24 cellular contexts compared by ENCODE assay signal in the genomic region with DNA sequence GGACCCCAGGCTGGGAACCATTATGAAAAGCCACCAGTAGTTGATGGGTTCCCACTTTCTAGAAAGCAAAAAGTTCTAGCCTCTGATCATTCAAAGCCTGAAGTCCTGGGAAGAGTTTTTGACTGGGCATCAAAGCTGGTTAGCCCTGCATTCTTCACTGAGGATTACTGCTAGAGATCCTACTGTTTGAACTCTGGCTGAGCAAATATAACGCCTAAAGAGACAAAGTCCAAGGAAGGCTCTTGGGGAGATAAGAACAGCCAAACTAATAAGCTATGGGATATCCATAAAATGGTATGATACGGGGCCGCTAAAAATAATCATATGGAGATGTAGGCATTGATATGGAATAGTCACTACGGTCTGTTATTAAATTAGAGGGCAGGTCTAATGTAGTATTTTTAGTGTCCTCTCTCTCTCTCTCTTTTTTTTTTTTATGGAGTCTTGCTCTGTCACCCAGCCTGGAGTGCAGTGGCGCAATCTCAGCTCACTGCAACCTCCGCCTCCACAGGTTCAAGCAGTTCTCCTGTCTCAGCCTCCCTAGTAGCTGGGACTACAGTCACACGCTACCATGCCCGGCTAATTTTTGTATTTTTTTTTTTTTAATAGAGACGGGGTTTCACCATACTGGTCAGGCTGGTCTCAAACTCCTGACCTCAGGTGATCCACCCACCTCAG.
"Had no signal": no experiment of that assay in that cellular context is flagged by ENCODE, and none has a peak within 500 bp of the region (broad histone marks: within the 10 kb centered on the region; RNA-seq: fewer than 3 reads in every experiment).

No MANE protein-coding gene starts in this region.

- H3K36me3 ChIP-seq: cardiac muscle cell, left ventricle myocardium inferior, right atrium auricular region, thyroid gland had no signal

- H3K9me3 ChIP-seq: body of pancreas, left ventricle myocardium inferior, psoas muscle, right atrium auricular region, thyroid gland had no signal

- H3K4me1 Mint-ChIP-seq: activated naive CD4-positive, alpha-beta T cell treated with anti-CD3 and anti-CD28 coated beads, Interleukin-2, amount 50 U/mL, for 24 hours had no signal

- H3K27me3 Mint-ChIP-seq: activated CD4-positive, alpha-beta T cell treated with anti-CD3 and anti-CD28 coated beads, Interleukin-2, amount 10 ng/mL, durations not matched to agents 24 days and 14 days; activated naive CD4-positive, alpha-beta T cell treated with anti-CD3 and anti-CD28 coated beads, Interleukin-2, amount 50 U/mL, for 24 hours; stimulated activated naive CD8-positive, alpha-beta T cell treated with anti-CD3 and anti-CD28 coated beads, Interleukin-15, Interleukin-2, amounts not matched to agents 100 ng/mL and 50 ng/mL, for 24 hours had no signal

- H3K27ac ChIP-seq: cardiac muscle cell, left ventricle myocardium inferior, psoas muscle, right atrium auricular region, thyroid gland had no signal

- H3K4me1 ChIP-seq: left ventricle myocardium inferior, psoas muscle, right atrium auricular region, thyroid gland had no signal

- H3K27me3 ChIP-seq: body of pancreas, cardiac muscle cell, right atrium auricular region, thyroid gland had no signal

- ATAC-seq: activated CD4-positive, CD25-positive, alpha-beta regulatory T cell treated with anti-CD3 and anti-CD28 coated beads, Interleukin-2, amount 50 U/mL, for 24 hours; activated CD8-positive, alpha-beta T cell treated with anti-CD3 and anti-CD28 coated beads, Interleukin-2, amount 10 ng/mL, durations not matched to agents 7 days and 5 days; body of pancreas; psoas muscle had no signal

- DNase-seq: activated CD4-positive, alpha-beta T cell treated with anti-CD3 and anti-CD28 coated beads, Interleukin-2, amount 10 ng/mL, durations not matched to agents 24 days and 14 days; activated CD8-positive, alpha-beta T cell treated with anti-CD3 and anti-CD28 coated beads, Interleukin-2, amount 10 ng/mL, durations not matched to agents 7 days and 5 days; activated gamma-delta T cell; anterior cingulate cortex; body of pancreas; erythroblast; foreskin fibroblast; immature natural killer cell; left ventricle myocardium inferior; mammary epithelial cell; nephron progenitor cell; psoas muscle; stimulated activated CD4-positive, alpha-beta T cell treated with anti-CD3 and anti-CD28 coated beads, Interleukin-1b, Interleukin-23, amount 100 ng/mL, for 48 hours; substantia nigra; SW 1271; T-helper 2 cell; thyroid gland had no signal

- H3K36me3 Mint-ChIP-seq: mesothelial cell of epicardium had no signal

- H3K27ac Mint-ChIP-seq: activated CD4-positive, alpha-beta T cell treated with anti-CD3 and anti-CD28 coated beads, Interleukin-2, amount 10 ng/mL, durations not matched to agents 24 days and 14 days; activated CD8-positive, alpha-beta T cell treated with anti-CD3 and anti-CD28 coated beads, Interleukin-2, amount 10 ng/mL, durations not matched to agents 7 days and 5 days; activated naive CD4-positive, alpha-beta T cell treated with anti-CD3 and anti-CD28 coated beads, Interleukin-2, amount 50 U/mL, for 24 hours; activated T-helper 1 cell treated with anti-CD3 and anti-CD28 coated beads, Interleukin-12 subunit alpha, Interleukin-12 subunit beta, Interleukin-2, Interleukin-4 antibody, amounts not matched to agents 30 ng/mL and 10 ng/mL and 1 ng/mL, durations not matched to agents 14 hours and 24 hours and 36 hours; mesothelial cell of epicardium; nephron progenitor cell; stimulated activated naive CD8-positive, alpha-beta T cell treated with anti-CD3 and anti-CD28 coated beads, Interleukin-15, Interleukin-2, amounts not matched to agents 100 ng/mL and 50 ng/mL, for 24 hours had no signal

- H3K4me3 Mint-ChIP-seq: activated CD4-positive, alpha-beta T cell treated with anti-CD3 and anti-CD28 coated beads, Interleukin-2, amount 10 ng/mL, durations not matched to agents 24 days and 14 days; activated CD8-positive, alpha-beta T cell treated with anti-CD3 and anti-CD28 coated beads, Interleukin-2, amount 10 ng/mL, durations not matched to agents 7 days and 5 days; activated naive CD4-positive, alpha-beta T cell treated with anti-CD3 and anti-CD28 coated beads, Interleukin-2, amount 50 U/mL, for 24 hours; activated T-helper 1 cell treated with anti-CD3 and anti-CD28 coated beads, Interleukin-12 subunit alpha, Interleukin-12 subunit beta, Interleukin-2, Interleukin-4 antibody, amounts not matched to agents 30 ng/mL and 10 ng/mL and 1 ng/mL, durations not matched to agents 14 hours and 24 hours and 36 hours; immature natural killer cell; mesothelial cell of epicardium; nephron progenitor cell; stimulated activated naive CD8-positive, alpha-beta T cell treated with anti-CD3 and anti-CD28 coated beads, Interleukin-15, Interleukin-2, amounts not matched to agents 100 ng/mL and 50 ng/mL, for 24 hours had no signal

- H3K4me3 ChIP-seq: body of pancreas, cardiac muscle cell, left ventricle myocardium inferior, psoas muscle, right atrium auricular region, thyroid gland had no signal
